In genomic region chr20:3749689-3750639, GRCh38 we compare ENCODE assay signal across 1 cellular context.
TF ChIP-seq lines count a peak whose summit lies in the region.

No MANE protein-coding gene starts in this region.

TF ChIP-seq in IMR-90, 13 proteins besides CTCF, POLR2A, EP300 and RAD21:
- TF ChIP-seq BHLHE40 (IDR thresholded peaks at IDR 0.05; ENCODE audit: low read depth, low read length) (no peak), CEBPB (IDR thresholded peaks at IDR 0.05; ENCODE audit: low read depth, low read length) (no peak), SMC3 (IDR thresholded peaks at IDR 0.05; ENCODE audit: low read depth, low read length) (no peak), MAFK (IDR thresholded peaks at IDR 0.05; ENCODE audit: low read depth, low read length) (no peak), MXI1 (IDR thresholded peaks at IDR 0.05; ENCODE audit: borderline replicate concordance, low read depth, low read length) (no peak), MAZ (IDR thresholded peaks at IDR 0.05; ENCODE audit: borderline replicate concordance, low read depth, low read length) (no peak), USF2 (IDR thresholded peaks at IDR 0.05; ENCODE audit: low read depth, low read length) (no peak), NFE2L2 (IDR thresholded peaks at IDR 0.05; ENCODE audit: low read depth, low read length) (no peak), FOS (IDR thresholded peaks at IDR 0.05; ENCODE audit: low read depth, low read length) (no peak), ELK1 (IDR thresholded peaks at IDR 0.05; ENCODE audit: borderline replicate concordance, low read depth, low read length) (no peak), CHD1 (IDR thresholded peaks at IDR 0.05; ENCODE audit: low read depth, low read length) (no peak), RFX5 (IDR thresholded peaks at IDR 0.05; ENCODE audit: low read depth, low read length) (no peak), RCOR1 (IDR thresholded peaks at IDR 0.05; ENCODE audit: insufficient replicate concordance, low read length) (no peak)
TF ChIP-seq in IMR-90: peak in this region for 0.
